Comparison of ENCODE assay signal across 22 cellular contexts in the genomic region with DNA sequence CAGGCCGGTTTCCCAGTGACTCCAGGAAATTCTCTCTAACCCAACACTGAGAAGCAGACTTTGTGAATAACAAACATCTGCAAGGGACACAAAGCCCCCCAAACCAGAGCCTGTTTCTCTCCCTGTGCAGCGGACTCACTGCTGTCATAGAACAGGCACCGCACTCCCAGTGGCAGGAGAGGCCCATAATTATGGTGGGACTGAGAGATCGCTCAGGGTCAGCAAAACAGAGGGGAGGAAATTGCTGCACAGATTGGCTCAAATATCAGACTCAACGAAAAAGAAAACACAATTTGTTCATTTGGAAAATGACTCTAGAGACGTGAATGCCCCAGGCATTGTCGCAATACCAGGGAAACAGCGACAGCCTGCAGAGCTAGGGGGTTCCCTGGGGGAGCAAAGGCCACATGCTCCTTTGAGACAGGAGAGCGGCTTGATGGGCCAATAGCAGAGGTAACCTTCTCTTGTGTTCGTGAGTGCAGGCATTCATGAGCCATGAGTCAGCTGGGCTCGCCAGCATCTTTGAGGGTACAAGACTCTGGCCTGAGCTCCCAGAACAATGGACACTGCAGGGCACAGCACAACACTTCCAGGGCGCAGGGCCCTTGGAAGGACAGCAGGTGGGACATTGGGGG.
DNase-seq lines count a peak whose midpoint lies in the region; ATAC-seq and TF ChIP-seq lines count a peak whose summit lies in the region.
"Had no signal": no experiment of that assay in that cellular context is flagged by ENCODE, and none has a peak within 500 bp of the region (broad histone marks: within the 10 kb centered on the region; RNA-seq: fewer than 3 reads in every experiment).

No MANE protein-coding gene starts in this region.

- POLR2A ChIA-PET in activated CD8-positive, alpha-beta T cell treated with anti-CD3 and anti-CD28 coated beads, Interleukin-2, amount 10 ng/mL, durations not matched to agents 7 days and 5 days (lab: Charles Lee), result no interaction called here

- peaks cover 26% of the 10 kb centered on the region for H3K4me1 ChIP-seq in SJCRH30
- no peaks in the 10 kb centered on the region for H3K4me1 ChIP-seq in lung (ENCODE audit: control insufficient read depth in 2 of 2, insufficient read depth in 2 of 2, low read length in 2 of 2)
- H3K4me1 ChIP-seq in esophagus squamous epithelium, result no peaks in the 10 kb centered on the region
- H3K4me1 ChIP-seq: A549, BE2C, body of pancreas, HAP-1, lower lobe of right lung, Peyer's patch, upper lobe of right lung had no signal

- in situ Hi-C loops in ACHN (cut with HindIII; ENCODE audit: low pct_ligation_motif_present, low pct_unique_long_range_greater_than_20kb, low sequenced_read_pairs), result no loop called here

- H3K36me3 ChIP-seq in SJCRH30, result no peaks in the 10 kb centered on the region
- H3K36me3 ChIP-seq in lung (ENCODE audit: control insufficient read depth in 2 of 2, insufficient read depth in 2 of 2, low read length in 2 of 2), result no peaks in the 10 kb centered on the region
- H3K36me3 ChIP-seq in esophagus squamous epithelium, result no peaks in the 10 kb centered on the region
- H3K36me3 ChIP-seq: BE2C, HAP-1, lower lobe of right lung, Peyer's patch, upper lobe of right lung had no signal

- H3K4me3 ChIP-seq in SJCRH30 (no peak overlapping the region), lung (no peak overlapping the region), esophagus squamous epithelium (no peak overlapping the region)
- H3K4me3 ChIP-seq: A549, body of pancreas, HAP-1, lower lobe of right lung, Peyer's patch, upper lobe of right lung had no signal

- no peak for ATAC-seq in lung (ENCODE audit: insufficient read depth, low FRiP score)
- ATAC-seq in activated CD8-positive, alpha-beta T cell treated with anti-CD3 and anti-CD28 coated beads, Interleukin-2, amount 10 ng/mL, durations not matched to agents 7 days and 5 days, result no peak
- ATAC-seq: body of pancreas, lower lobe of right lung, upper lobe of right lung had no signal

- WGBS in lung, 2 donors, result 89 to 90% methylated on average over 12 of the region's 12 CpGs
- WGBS in esophagus squamous epithelium, 2 donors, result 64 to 77% methylated on average over 8 to 9 of the region's 12 CpGs

- H3K9me3 ChIP-seq in SJCRH30 (replicated peaks) (no peaks in the 10 kb centered on the region), lung (ENCODE audit: control insufficient read depth in 2 of 2, insufficient read depth in 1 of 2, low read length in 1 of 2) (no peaks in the 10 kb centered on the region), esophagus squamous epithelium (no peaks in the 10 kb centered on the region)
- H3K9me3 ChIP-seq: A549, BE2C, body of pancreas, HAP-1, lower lobe of right lung, Peyer's patch, upper lobe of right lung had no signal

- intact Hi-C loops in esophagus squamous epithelium (cut with DNase I), result no loop called here

- no peaks in the 10 kb centered on the region for H3K27me3 ChIP-seq in SJCRH30
- no peaks in the 10 kb centered on the region for H3K27me3 ChIP-seq in lung (ENCODE audit: control insufficient read depth, insufficient read depth)
- H3K27me3 ChIP-seq in esophagus squamous epithelium, result no peaks in the 10 kb centered on the region
- H3K27me3 ChIP-seq: BE2C, body of pancreas, Peyer's patch, upper lobe of right lung had no signal

- no peaks in the 10 kb centered on the region for H3K9me3 Mint-ChIP-seq in activated CD8-positive, alpha-beta T cell treated with anti-CD3 and anti-CD28 coated beads, Interleukin-2, amount 10 ng/mL, durations not matched to agents 7 days and 5 days (ENCODE audit: insufficient read depth)

- CTCF ChIA-PET in activated CD8-positive, alpha-beta T cell treated with anti-CD3 and anti-CD28 coated beads, Interleukin-2, amount 10 ng/mL, durations not matched to agents 7 days and 5 days (lab: Charles Lee), result no interaction called here

- DNase-seq in ACHN (peak; percentile 28), HT1080 (ENCODE audit: low read depth) (peak; percentile 40), SJCRH30 (peak; percentile 50 to 57), lung (ENCODE audit: low spot score) (peak; percentile 17), DMS153 (lab: John Stamatoyannopoulos, UW) (no peak), OCI-M2 (lab: John Stamatoyannopoulos, UW; ENCODE audit: unreplicated experiment) (no peak), esophagus squamous epithelium (lab: John Stamatoyannopoulos, UW) (no peak)
- no peak for DNase-seq in activated CD8-positive, alpha-beta T cell treated with anti-CD3 and anti-CD28 coated beads, Interleukin-2, amount 10 ng/mL, durations not matched to agents 7 days and 5 days
- DNase-seq: activated CD4-positive, CD25-positive, alpha-beta regulatory T cell treated with anti-CD3 and anti-CD28 coated beads, Interleukin-2, amount 50 U/mL, for 72 hours; activated effector memory CD4-positive, alpha-beta T cell treated with anti-CD3 and anti-CD28 coated beads, Interleukin-2, amount 50 U/mL, for 16 hours; BE2C; body of pancreas; hypothalamus; lower lobe of right lung; NCI-H1105 treated with DMSO at 0.1 percent for 48 hours; NCI-H2081 treated with DMSO at 0.1 percent for 48 hours; NCI-H510A treated with DMSO at 0.1 percent for 48 hours; Peyer's patch; upper lobe of right lung had no signal

- H3K27ac ChIP-seq in SJCRH30 (peak overlapping the region; percentile 73), lung (ENCODE audit: low read depth in 1 of 2, low read length in 1 of 2) (no peak overlapping the region), esophagus squamous epithelium (no peak overlapping the region)
- H3K27ac ChIP-seq: A549, body of pancreas, lower lobe of right lung, Peyer's patch, upper lobe of right lung had no signal

- no peak overlapping the region for H3K27ac Mint-ChIP-seq in activated CD8-positive, alpha-beta T cell treated with anti-CD3 and anti-CD28 coated beads, Interleukin-2, amount 10 ng/mL, durations not matched to agents 7 days and 5 days
- H3K27ac Mint-ChIP-seq: progenitor cell of endocrine pancreas had no signal

- H3K27me3 Mint-ChIP-seq in activated CD8-positive, alpha-beta T cell treated with anti-CD3 and anti-CD28 coated beads, Interleukin-2, amount 10 ng/mL, durations not matched to agents 7 days and 5 days (ENCODE audit: low read depth), result no peaks in the 10 kb centered on the region
- H3K27me3 Mint-ChIP-seq: progenitor cell of endocrine pancreas had no signal

- H3K4me1 Mint-ChIP-seq in activated CD8-positive, alpha-beta T cell treated with anti-CD3 and anti-CD28 coated beads, Interleukin-2, amount 10 ng/mL, durations not matched to agents 7 days and 5 days (ENCODE audit: low read depth), result no peaks in the 10 kb centered on the region

- TF ChIP-seq CTCF in lung (IDR thresholded peaks at IDR 0.05; ENCODE audit: control extremely low read depth, extremely low read depth) (no peak), esophagus squamous epithelium (IDR thresholded peaks at IDR 0.05) (no peak)

- H3K36me3 Mint-ChIP-seq in activated CD8-positive, alpha-beta T cell treated with anti-CD3 and anti-CD28 coated beads, Interleukin-2, amount 10 ng/mL, durations not matched to agents 7 days and 5 days (ENCODE audit: low read depth), result no peaks in the 10 kb centered on the region

- TF ChIP-seq POLR2A in esophagus squamous epithelium (IDR thresholded peaks at IDR 0.05), result no peak

- no peak overlapping the region for H3K4me3 Mint-ChIP-seq in activated CD8-positive, alpha-beta T cell treated with anti-CD3 and anti-CD28 coated beads, Interleukin-2, amount 10 ng/mL, durations not matched to agents 7 days and 5 days

Comparison
In these comparisons a context has a peak if more than half of its experiments do, and no peak if none do; other contexts are left out.
1. DNase-seq: peak in ACHN (single experiment), HT1080 (single experiment), SJCRH30 (2 of 2) and lung (single experiment); none in DMS153 (single experiment), OCI-M2 (single experiment), activated CD8-positive, alpha-beta T cell treated with anti-CD3 and anti-CD28 coated beads, Interleukin-2, amount 10 ng/mL, durations not matched to agents 7 days and 5 days (single experiment) and esophagus squamous epithelium (single experiment).